Comparison of ENCODE assay signal across 8 cellular contexts in the genomic region with DNA sequence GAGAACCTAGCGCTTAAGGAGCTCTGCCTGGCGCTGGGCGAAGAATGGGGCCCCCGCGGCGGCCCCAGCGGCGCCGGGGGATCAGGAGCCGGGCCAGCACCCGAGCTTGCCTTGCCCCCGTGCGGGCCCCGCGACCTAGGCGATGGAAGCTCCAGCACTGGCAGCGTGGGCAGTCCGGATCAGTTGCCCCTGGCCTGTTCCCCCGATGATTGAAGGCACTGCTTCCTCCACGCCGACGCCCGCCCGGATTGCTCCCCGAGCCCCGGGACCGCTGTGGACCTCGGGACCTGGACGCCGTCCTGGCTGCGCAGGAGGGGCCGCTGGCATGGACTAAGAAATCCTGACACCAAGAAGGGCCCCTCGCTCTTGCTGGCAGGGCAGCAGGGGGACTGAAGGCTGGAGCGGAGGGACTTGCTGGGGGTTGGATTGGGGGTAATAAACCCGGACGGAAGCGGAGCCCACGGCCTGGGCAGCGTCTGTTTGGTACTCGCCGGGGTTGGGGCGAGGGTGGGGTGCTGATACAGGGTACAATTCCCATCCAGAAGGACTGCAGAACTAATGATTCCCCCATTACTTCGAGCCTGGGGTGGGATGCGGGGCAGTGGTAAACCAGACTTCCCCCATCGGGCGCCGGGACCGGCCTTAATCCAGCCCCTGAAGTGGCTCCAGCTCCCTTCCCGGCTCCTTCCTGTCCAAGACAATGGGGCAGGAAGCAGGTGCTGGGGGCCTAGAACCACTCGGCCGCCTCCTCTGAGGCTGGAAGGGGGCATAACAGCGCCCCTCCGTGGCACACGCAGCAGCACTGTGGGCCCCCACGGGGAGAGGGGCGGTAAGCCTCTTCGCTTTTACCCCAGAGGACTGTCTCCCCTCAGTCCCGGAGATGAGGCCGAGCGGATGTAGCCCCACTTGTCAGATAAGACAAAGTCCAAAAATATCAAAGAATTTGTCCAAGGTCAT. TPM values are rescaled to one million over a fixed set of nuclear protein-coding genes. Genes with fewer than 3 reads are reported as not detected.
DNase-seq lines count a peak whose midpoint lies in the region; ATAC-seq, FAIRE-seq and TF ChIP-seq lines count a peak whose summit lies in the region.

No MANE protein-coding gene starts in this region.

- H2AFZ ChIP-seq in OCI-LY1 (ENCODE audit: low read length) (no peak overlapping the region), astrocyte (ENCODE audit: low read depth, low read length) (no peak overlapping the region)

- H3F3A ChIP-seq in OCI-LY1 (ENCODE audit: insufficient read depth, low read length) = peaks cover 5% of the 10 kb centered on the region

- no peaks in the 10 kb centered on the region for H3K9me2 ChIP-seq in OCI-LY1 (ENCODE audit: low read depth, low read length)

- H3K79me2 ChIP-seq in OCI-LY1 (ENCODE audit: insufficient read depth, low read length) = no peaks in the 10 kb centered on the region
- peaks cover 71% of the 10 kb centered on the region for H3K79me2 ChIP-seq in astrocyte (ENCODE audit: insufficient read depth, low read length)

- no peaks in the 10 kb centered on the region for H3K27me3 Mint-ChIP-seq in astrocyte (ENCODE audit: low read depth, unreplicated experiment)
- H3K27me3 Mint-ChIP-seq in immature natural killer cell (ENCODE audit: low read depth in 3 of 3) = peaks cover 7 to 21% (median 10%) of the 10 kb centered on the region in 3 donors

- no peaks in the 10 kb centered on the region for H4K20me1 ChIP-seq in OCI-LY1 (ENCODE audit: insufficient read depth, low read length)
- peaks cover 67% of the 10 kb centered on the region for H4K20me1 ChIP-seq in astrocyte (ENCODE audit: insufficient read depth, low read length)

- H3K27me3 ChIP-seq in OCI-LY1 (ENCODE audit: insufficient read depth, low read length) (no peaks in the 10 kb centered on the region), astrocyte (ENCODE audit: insufficient read depth, low read length) (no peaks in the 10 kb centered on the region)

- H3K4me1 Mint-ChIP-seq in astrocyte (ENCODE audit: low read depth, unreplicated experiment) (peaks cover 36% of the 10 kb centered on the region), immature natural killer cell (peaks cover 76 to 83% of the 10 kb centered on the region in 2 donors)

- H3K27ac Mint-ChIP-seq in astrocyte (ENCODE audit: unreplicated experiment) = peak overlapping the region; percentile 58
- H3K27ac Mint-ChIP-seq in immature natural killer cell = peak overlapping the region; percentile 62 to 95 (median 93)

- no peaks in the 10 kb centered on the region for H3K9me3 Mint-ChIP-seq in astrocyte (ENCODE audit: unreplicated experiment)
- no peaks in the 10 kb centered on the region for H3K9me3 Mint-ChIP-seq in immature natural killer cell

- ATAC-seq in esophagus mucosa = no peak

- H3K4me1 ChIP-seq in OCI-LY1 (ENCODE audit: insufficient read depth, low read length, severe bottlenecking) (peaks cover 62% of the 10 kb centered on the region), astrocyte (ENCODE audit: insufficient read depth, low read length) (peaks cover 73% of the 10 kb centered on the region)

- H3K36me3 Mint-ChIP-seq in astrocyte (ENCODE audit: low read depth, unreplicated experiment) (peaks cover 14% of the 10 kb centered on the region), immature natural killer cell (peaks cover 0 to 3% (median 0%) of the 10 kb centered on the region in 3 donors)

- TF ChIP-seq CTCF in OCI-LY1 (IDR thresholded peaks at IDR 0.05; ENCODE audit: low read length) (peak; percentile 66), astrocyte (IDR thresholded peaks at IDR 0.05; ENCODE audit: insufficient read depth, low read depth, low read length) (no peak)

- no peak for FAIRE-seq in astrocyte (lab: Jason Lieb, UNC)

- no peaks in the 10 kb centered on the region for H3K9me3 ChIP-seq in OCI-LY1 (ENCODE audit: low read length)
- H3K9me3 ChIP-seq in astrocyte (ENCODE audit: insufficient read depth, low read depth, low read length) = no peaks in the 10 kb centered on the region

- H3K27ac ChIP-seq in OCI-LY1 (ENCODE audit: low read depth, low read length, poor library complexity, severe bottlenecking) = peak overlapping the region; percentile 57
- peak overlapping the region; percentile 65 for H3K27ac ChIP-seq in astrocyte (ENCODE audit: low read depth, low read length)

- peaks cover 5% of the 10 kb centered on the region; the same call in 1 of the 2 replicates for H3K36me3 ChIP-seq in OCI-LY1 (ENCODE audit: insufficient read depth, low read length)
- peaks cover 20% of the 10 kb centered on the region for H3K36me3 ChIP-seq in astrocyte (ENCODE audit: insufficient read depth, low read length)

- DNase-seq in NCI-H2227 (lab: John Stamatoyannopoulos, UW; ENCODE audit: unreplicated experiment) (peak; percentile 26), NCI-H2227 treated with DMSO at 0.1 percent for 48 hours (lab: John Stamatoyannopoulos, UW) (no peak), astrocyte (ENCODE audit: low read depth) (no peak), immature natural killer cell (peak in 2 of 3 donors; percentile 23 to 32), NCI-H2171 treated with DMSO at 0.1 percent for 48 hours (lab: John Stamatoyannopoulos, UW) (no peak)
- peak; percentile 21 for DNase-seq in stimulated activated CD8-positive, alpha-beta memory T cell treated with anti-CD3 and anti-CD28 coated beads, Interleukin-4, amount 100 ng/mL, for 24 hours (ENCODE audit: low read depth)

- peak overlapping the region; percentile 85 for H3K9ac ChIP-seq in OCI-LY1 (ENCODE audit: low read length)
- peak overlapping the region; percentile 79 for H3K9ac ChIP-seq in astrocyte (ENCODE audit: low read length)

- H3K4me2 ChIP-seq in OCI-LY1 (ENCODE audit: low read length) (peak overlapping the region; percentile 100), astrocyte (ENCODE audit: low read length) (peak overlapping the region; percentile 99)

- peak overlapping the region; percentile 86 for H3K4me3 ChIP-seq in OCI-LY1 (ENCODE audit: low read depth, low read length, poor library complexity, severe bottlenecking)
- H3K4me3 ChIP-seq in astrocyte (ENCODE audit: insufficient read depth, low read depth, low read length) = peak overlapping the region; percentile 60

- H3K4me3 Mint-ChIP-seq in astrocyte (ENCODE audit: unreplicated experiment) (peak overlapping the region; percentile 81), immature natural killer cell (peak overlapping the region; percentile 84 to 94 (median 86))

RNA-seq across cellular contexts. Expression of gene CCDC85B, which starts 1.0 kb away (rescaled TPM):
- total RNA-seq in astrocyte (29.9 and 31.4 TPM in 2 replicates), esophagus mucosa (15.3 TPM)
- polyA plus RNA-seq in immature natural killer cell = 100 to 1,000 TPM in 2 of 3 donors, 10 to 100 TPM in 1; 62.9 to 159 (median 142) TPM

RNA-seq across cellular contexts. Expression of gene FIBP, which starts 3.2 kb away (rescaled TPM):
- total RNA-seq in astrocyte = 67.4 and 68.7 TPM in 2 replicates
- 100 to 1,000 TPM; 120 to 145 (median 141) TPM for polyA plus RNA-seq in immature natural killer cell
- total RNA-seq in esophagus mucosa = 42.3 TPM

RNA-seq across cellular contexts. Expression of gene FOSL1, which starts 8.7 kb away (rescaled TPM):
- total RNA-seq in astrocyte (24.5 and 37.9 TPM in 2 replicates), esophagus mucosa (28.9 TPM)
- polyA plus RNA-seq in immature natural killer cell = under 1 TPM; 0.13 to 0.30 (median 0.17) TPM

RNA-seq across cellular contexts. Expression of gene CTSW, which starts 11.8 kb away (rescaled TPM):
- total RNA-seq in astrocyte (not detected in 2 replicates), esophagus mucosa (not detected)
- 1,000 to 10,000 TPM; 2,066 to 3,052 (median 2,928) TPM for polyA plus RNA-seq in immature natural killer cell

RNA-seq across cellular contexts. Expression of gene EFEMP2, which starts 18.9 kb away (rescaled TPM):
- total RNA-seq in astrocyte = 97.3 and 119 TPM in 2 replicates
- polyA plus RNA-seq in immature natural killer cell = 1 to 10 TPM; 1.6 to 6.3 (median 3.6) TPM
- 4.6 TPM for total RNA-seq in esophagus mucosa

Comparison
In these comparisons a context has a peak if more than half of its experiments do, and no peak if none do; other contexts are left out.
1. DNase-seq: peak in NCI-H2227 (single experiment), immature natural killer cell (2 of 3) and stimulated activated CD8-positive, alpha-beta memory T cell treated with anti-CD3 and anti-CD28 coated beads, Interleukin-4, amount 100 ng/mL, for 24 hours (single experiment); none in NCI-H2227 treated with DMSO at 0.1 percent for 48 hours (single experiment), astrocyte (single experiment) and NCI-H2171 treated with DMSO at 0.1 percent for 48 hours (single experiment).